ENCODE assay signal across 7 cellular contexts in the genomic region with DNA sequence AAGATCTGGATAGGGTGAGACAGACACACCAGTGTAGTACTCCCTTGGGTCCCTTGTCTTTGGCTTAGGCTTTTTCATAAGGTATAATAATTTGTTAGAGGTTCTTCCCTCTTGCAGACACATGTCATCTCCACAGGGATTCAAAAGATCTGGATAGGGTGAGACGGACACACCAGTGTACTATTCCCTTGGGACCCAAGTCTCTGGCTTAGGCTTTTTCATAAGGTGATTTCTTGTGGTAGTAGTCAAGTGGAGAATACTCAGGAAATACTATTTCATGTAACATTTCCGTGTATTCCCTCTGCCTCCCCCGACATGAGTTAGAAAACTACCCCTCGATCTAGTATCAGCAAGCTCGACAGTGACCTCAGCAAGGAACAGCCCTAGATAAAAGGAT. TPM values are rescaled to one million over a fixed set of nuclear protein-coding genes. Genes with fewer than 3 reads are reported as not detected.
DNase-seq lines count a peak whose midpoint lies in the region; ATAC-seq and TF ChIP-seq lines count a peak whose summit lies in the region.

No MANE protein-coding gene starts in this region.

- peak overlapping the region; percentile 99 for H3K27ac Mint-ChIP-seq in GM23338

- H3K4me3 ChIP-seq in GM23338 (peak overlapping the region; percentile 49), SK-N-MC (peak overlapping the region; percentile 92), fibroblast of pulmonary artery (replicated peaks; ENCODE audit: low read depth, low read length) (peak overlapping the region; percentile 67), skin epidermis (peak overlapping the region in 4 of 7 experiments; percentile 75 to 80 (median 78))

- H3K9ac ChIP-seq in SK-N-MC (ENCODE audit: insufficient read length): peak overlapping the region; percentile 77

- no peaks in the 10 kb centered on the region for H3K27me3 ChIP-seq in GM23338 (ENCODE audit: insufficient read depth)

- no peaks in the 10 kb centered on the region for H3K9me3 Mint-ChIP-seq in GM23338

- H3K27ac ChIP-seq in GM23338 (ENCODE audit: low read depth) (peak overlapping the region; percentile 95), SK-N-MC (no peak overlapping the region), skin epidermis (peak overlapping the region in 19 of 21 experiments; percentile 63 to 93 (median 90))

- no peaks in the 10 kb centered on the region for H3K36me3 Mint-ChIP-seq in GM23338 (ENCODE audit: low read depth)

- H3K36me3 ChIP-seq in GM23338 (ENCODE audit: insufficient read depth) (no peaks in the 10 kb centered on the region), SK-N-MC (ENCODE audit: insufficient read depth, low read length) (no peaks in the 10 kb centered on the region)

- no peaks in the 10 kb centered on the region for H3K9me2 ChIP-seq in GM23338 (ENCODE audit: insufficient read depth)

- H3K9me3 ChIP-seq in SK-N-MC (ENCODE audit: low read depth, low read length): no peaks in the 10 kb centered on the region

- no peak overlapping the region for H2AFZ ChIP-seq in GM23338

- DNase-seq in GM23338 (ENCODE audit: low spot score) (no peak), SK-N-MC (ENCODE audit: low read depth, low spot score) (no peak), fibroblast of pulmonary artery (ENCODE audit: low read depth) (no peak), NOMO-1 treated with DMSO at 0.1 percent for 48 hours (lab: John Stamatoyannopoulos, UW; ENCODE audit: unreplicated experiment) (no peak), GM19240 (ENCODE audit: insufficient read length, low spot score) (no peak)

- H3K4me1 ChIP-seq in GM23338 (ENCODE audit: insufficient read depth): peaks cover 27% of the 10 kb centered on the region

- peaks cover 15% of the 10 kb centered on the region for H3F3A ChIP-seq in GM23338 (replicated peaks; ENCODE audit: low read depth)

- no peaks in the 10 kb centered on the region; the same call in 1 of the 2 replicates for H4K20me1 ChIP-seq in GM23338 (replicated peaks; ENCODE audit: insufficient read depth)

- peaks cover 8% of the 10 kb centered on the region for H3K79me2 ChIP-seq in GM23338 (replicated peaks; ENCODE audit: insufficient read depth)

- H3K4me1 Mint-ChIP-seq in GM23338: peaks cover 36% of the 10 kb centered on the region

- TF ChIP-seq CTCF in GM23338 (conservative IDR thresholded peaks at IDR 0.05; ENCODE audit: low read depth in 2 of 2) (no peak), fibroblast of pulmonary artery (IDR thresholded peaks at IDR 0.05; ENCODE audit: low read length, missing control alignments) (no peak)

- H3K4me2 ChIP-seq in GM23338: peak overlapping the region; percentile 72

- peaks cover 2% of the 10 kb centered on the region for H3K27me3 Mint-ChIP-seq in GM23338 (ENCODE audit: insufficient read depth, low read depth, poor library complexity)

- no peak for ATAC-seq in GM23338
- ATAC-seq in HG03342 (IDR thresholded peaks at IDR 0.05; ENCODE audit: unreplicated experiment): no peak

- H3K4me3 Mint-ChIP-seq in GM23338: peak overlapping the region; percentile 86

TF ChIP-seq in GM23338, 12 proteins besides CTCF, POLR2A, EP300 and RAD21:
- TF ChIP-seq ZNF331 (CRISPR knock-in tag; IDR thresholded peaks at IDR 0.05; ENCODE audit: low read depth): no peak
TF ChIP-seq in GM23338: peak in this region for 0.

RNA-seq across cellular contexts. Expression of a gene that starts 1.0 kb away (rescaled TPM):
- total RNA-seq in GM23338 (2014; rRNA removed; shearing (Covaris generic)): 8.9 and 10.2 TPM in 2 replicates
- polyA plus RNA-seq in GM23338 (2016; fragmentation: Nextera tagmentation; extraction: Ambion mirVana): 1.9 and 2.7 TPM in 2 replicates

RNA-seq across cellular contexts. Expression of a gene that starts 54.6 kb away (rescaled TPM):
- total RNA-seq in GM23338 (2014; rRNA removed; shearing (Covaris generic)): 8.5 and 13.8 TPM in 2 replicates
- 8.2 and 9.2 TPM in 2 replicates for polyA plus RNA-seq in GM23338 (2016; fragmentation: Nextera tagmentation; extraction: Ambion mirVana)
